ENCODE assay signal across 13 cellular contexts in genomic region chr17:34764716-34765115, GRCh38.
DNase-seq lines count a peak whose midpoint lies in the region; ATAC-seq and TF ChIP-seq lines count a peak whose summit lies in the region.
"Had no signal": no experiment of that assay in that cellular context is flagged by ENCODE, and none has a peak within 500 bp of the region (broad histone marks: within the 10 kb centered on the region; RNA-seq: fewer than 3 reads in every experiment).

No MANE protein-coding gene starts in this region.

- no peak overlapping the region for H3K4me3 ChIP-seq in H7 (ENCODE audit: insufficient read depth, low read depth, low read length)
- H3K4me3 ChIP-seq in neural progenitor cell: no peak overlapping the region

- TF ChIP-seq CTCF in WTC11 (IDR thresholded peaks at IDR 0.05): no peak
- no peak for TF ChIP-seq CTCF in neural progenitor cell (IDR thresholded peaks at IDR 0.05)

- no peak overlapping the region for H3K4me2 ChIP-seq in neural progenitor cell

- no peak overlapping the region for H2AFZ ChIP-seq in neural progenitor cell (replicated peaks)

- H3K27ac ChIP-seq in neural progenitor cell: no peak overlapping the region

- H3K27ac Mint-ChIP-seq in WTC11: no peak overlapping the region
- H3K27ac Mint-ChIP-seq in neural progenitor cell: no peak overlapping the region
- H3K27ac Mint-ChIP-seq: B cell; CD4-positive, alpha-beta memory T cell had no signal

- peaks cover 22% of the 10 kb centered on the region for H3K4me1 Mint-ChIP-seq in WTC11
- H3K4me1 Mint-ChIP-seq in neural progenitor cell: peaks cover 43% of the 10 kb centered on the region
- H3K4me1 Mint-ChIP-seq: B cell; CD4-positive, alpha-beta memory T cell had no signal

- DNase-seq in H7 (peak; percentile 71), WTC11 (ENCODE audit: low spot score) (no peak), iPS DF 19.7 (ENCODE audit: low read depth, low spot score) (peak; percentile 48), neural progenitor cell (ENCODE audit: low spot score) (peak; percentile 50), CD1c-positive myeloid dendritic cell (ENCODE audit: extremely low spot score) (no peak), HCEC 1CT (no peak)
- no peak for DNase-seq in activated CD4-positive, alpha-beta T cell treated with anti-CD3 and anti-CD28 coated beads, Interleukin-2, amount 50 U/mL, for 4 hours
- DNase-seq: CD4-positive, alpha-beta memory T cell; COR-L47; DND-41; GDM1 had no signal

- H3K9me3 Mint-ChIP-seq in WTC11: no peaks in the 10 kb centered on the region
- H3K9me3 Mint-ChIP-seq in neural progenitor cell: no peaks in the 10 kb centered on the region
- H3K9me3 Mint-ChIP-seq: CD4-positive, alpha-beta memory T cell had no signal

- H3K79me2 ChIP-seq in neural progenitor cell (ENCODE audit: low read depth): no peaks in the 10 kb centered on the region

- H3K27me3 Mint-ChIP-seq in WTC11 (ENCODE audit: low read depth) (no peaks in the 10 kb centered on the region; the same call in 1 of the 2 replicates), neural progenitor cell (ENCODE audit: insufficient read depth, low read depth) (peaks cover 16% of the 10 kb centered on the region)

- no peaks in the 10 kb centered on the region for H3K9me3 ChIP-seq in neural progenitor cell (ENCODE audit: low read depth)

- CTCF ChIA-PET in WTC11 (lab: Charles Lee): interaction anchor here (1.8 kb wide), 1 partner anchor 222 kb away, joined by 4 read pairs; no protein-coding TSS in a partner anchor

- H3K4me3 Mint-ChIP-seq in WTC11: no peak overlapping the region
- no peak overlapping the region for H3K4me3 Mint-ChIP-seq in neural progenitor cell
- H3K4me3 Mint-ChIP-seq: B cell; CD4-positive, alpha-beta memory T cell had no signal

- POLR2A ChIA-PET in WTC11 (lab: Charles Lee): no interaction called here

- H4K20me1 ChIP-seq in neural progenitor cell (ENCODE audit: low read depth): no peaks in the 10 kb centered on the region

- H3K36me3 ChIP-seq in H7 (replicated peaks; ENCODE audit: control insufficient read depth, insufficient read depth, low read length): no peaks in the 10 kb centered on the region
- H3K36me3 ChIP-seq in neural progenitor cell: no peaks in the 10 kb centered on the region

- no peak overlapping the region for H3K9ac ChIP-seq in neural progenitor cell

- H3K27me3 ChIP-seq in H7 (ENCODE audit: control insufficient read depth, insufficient read depth, low read length): no peaks in the 10 kb centered on the region
- no peaks in the 10 kb centered on the region for H3K27me3 ChIP-seq in neural progenitor cell

- peaks cover 6% of the 10 kb centered on the region for H3K4me1 ChIP-seq in neural progenitor cell

- ATAC-seq in WTC11: peak; percentile 69
- ATAC-seq: HepG2 had no signal

- H3F3A ChIP-seq in neural progenitor cell (ENCODE audit: low read depth): peaks cover 7% of the 10 kb centered on the region

- H3K36me3 Mint-ChIP-seq in WTC11 (no peaks in the 10 kb centered on the region), neural progenitor cell (no peaks in the 10 kb centered on the region)
- H3K36me3 Mint-ChIP-seq: CD4-positive, alpha-beta memory T cell had no signal

TF ChIP-seq in WTC11, 78 proteins besides CTCF, POLR2A, EP300 and RAD21:
- TF ChIP-seq HMGXB4 (CRISPR knock-in tag; IDR thresholded peaks at IDR 0.05) (no peak), TP53 (CRISPR knock-in tag; IDR thresholded peaks at IDR 0.05) (no peak), MYBL2 (CRISPR knock-in tag; IDR thresholded peaks at IDR 0.05) (no peak), NFYB (CRISPR knock-in tag; conservative IDR thresholded peaks at IDR 0.05; ENCODE audit: low read depth) (0 out of 2 replicates have a peak, but pooled peaks have one; percentile 27), FOXJ3 (CRISPR knock-in tag; IDR thresholded peaks at IDR 0.05; ENCODE audit: borderline replicate concordance) (no peak), ESRRA (CRISPR knock-in tag; IDR thresholded peaks at IDR 0.05; ENCODE audit: borderline replicate concordance) (no peak)
TF ChIP-seq in WTC11: peak in this region for 1.

Comparison
In these comparisons a context has a peak if more than half of its experiments do, and no peak if none do; other contexts are left out.
1. DNase-seq: peak in H7 (single experiment), iPS DF 19.7 (single experiment) and neural progenitor cell (single experiment); none in WTC11 (single experiment), CD1c-positive myeloid dendritic cell (single experiment), HCEC 1CT (single experiment) and activated CD4-positive, alpha-beta T cell treated with anti-CD3 and anti-CD28 coated beads, Interleukin-2, amount 50 U/mL, for 4 hours (0 of 2).